In genomic region chr5:161400583-161400982, GRCh38 we compare ENCODE assay signal across 25 cellular contexts.
DNase-seq lines count a peak whose midpoint lies in the region; ATAC-seq and TF ChIP-seq lines count a peak whose summit lies in the region.
"Had no signal": no experiment of that assay in that cellular context is flagged by ENCODE, and none has a peak within 500 bp of the region (broad histone marks: within the 10 kb centered on the region; RNA-seq: fewer than 3 reads in every experiment).

No MANE protein-coding gene starts in this region.

- no peaks in the 10 kb centered on the region for H3K4me1 Mint-ChIP-seq in activated naive CD4-positive, alpha-beta T cell treated with anti-CD3 and anti-CD28 coated beads for 36 hours (ENCODE audit: low read depth)
- no peaks in the 10 kb centered on the region for H3K4me1 Mint-ChIP-seq in stimulated activated memory B cell treated with anti-CD40 and anti-IgM and Interleukin-4, amounts not matched to agents 10 μg/mL and 1 μg/mL and 100 μg/mL, for 72 hours
- H3K4me1 Mint-ChIP-seq: activated naive CD4-positive, alpha-beta T cell treated with anti-CD3 and anti-CD28 coated beads, Interleukin-2, amount 10 ng/mL, durations not matched to agents 7 days and 5 days; memory B cell; naive B cell had no signal

- H3K9me3 ChIP-seq in mucosa of descending colon = no peaks in the 10 kb centered on the region
- no peaks in the 10 kb centered on the region for H3K9me3 ChIP-seq in WERI-Rb-1 (ENCODE audit: severe bottlenecking)
- H3K9me3 ChIP-seq: BLaER1, heart right ventricle, sigmoid colon had no signal

- no peaks in the 10 kb centered on the region for H3K9me3 Mint-ChIP-seq in activated naive CD4-positive, alpha-beta T cell treated with anti-CD3 and anti-CD28 coated beads for 36 hours
- H3K9me3 Mint-ChIP-seq in stimulated activated memory B cell treated with anti-CD40 and anti-IgM and Interleukin-4, amounts not matched to agents 10 μg/mL and 1 μg/mL and 100 μg/mL, for 72 hours = no peaks in the 10 kb centered on the region

- TF ChIP-seq CTCF in mucosa of descending colon (IDR thresholded peaks at IDR 0.05) (no peak), WERI-Rb-1 (IDR thresholded peaks at IDR 0.05; ENCODE audit: low read depth, low read length) (no peak)

- CTCF ChIA-PET in activated naive CD4-positive, alpha-beta T cell treated with anti-CD3 and anti-CD28 coated beads for 36 hours (lab: Charles Lee) = no interaction called here

- no peak overlapping the region for H3K27ac Mint-ChIP-seq in activated naive CD4-positive, alpha-beta T cell treated with anti-CD3 and anti-CD28 coated beads for 36 hours
- H3K27ac Mint-ChIP-seq in stimulated activated memory B cell treated with anti-CD40 and anti-IgM and Interleukin-4, amounts not matched to agents 10 μg/mL and 1 μg/mL and 100 μg/mL, for 72 hours = no peak overlapping the region
- H3K27ac Mint-ChIP-seq: activated naive CD4-positive, alpha-beta T cell treated with anti-CD3 and anti-CD28 coated beads, Interleukin-2, amount 10 ng/mL, durations not matched to agents 7 days and 5 days; memory B cell; naive B cell had no signal

- no peaks in the 10 kb centered on the region for H3K27me3 Mint-ChIP-seq in activated naive CD4-positive, alpha-beta T cell treated with anti-CD3 and anti-CD28 coated beads for 36 hours (ENCODE audit: low read depth)
- no peaks in the 10 kb centered on the region for H3K27me3 Mint-ChIP-seq in stimulated activated memory B cell treated with anti-CD40 and anti-IgM and Interleukin-4, amounts not matched to agents 10 μg/mL and 1 μg/mL and 100 μg/mL, for 72 hours
- H3K27me3 Mint-ChIP-seq: activated naive CD4-positive, alpha-beta T cell treated with anti-CD3 and anti-CD28 coated beads, Interleukin-2, amount 10 ng/mL, durations not matched to agents 7 days and 5 days; memory B cell; naive B cell had no signal

- H3K4me3 ChIP-seq in mucosa of descending colon = no peak overlapping the region
- H3K4me3 ChIP-seq in WERI-Rb-1 (ENCODE audit: low read depth, low read length) = no peak overlapping the region
- H3K4me3 ChIP-seq: BLaER1, heart right ventricle, sigmoid colon had no signal

- H3K36me3 ChIP-seq in mucosa of descending colon (ENCODE audit: low read depth) (no peaks in the 10 kb centered on the region), WERI-Rb-1 (no peaks in the 10 kb centered on the region)
- H3K36me3 ChIP-seq: BLaER1, heart right ventricle, sigmoid colon had no signal

- DNase-seq in DMS 273 treated with DMSO at 0.1 percent for 48 hours (lab: John Stamatoyannopoulos, UW) (peak; percentile 93), NCI-H1105 treated with DMSO at 0.1 percent for 48 hours (lab: John Stamatoyannopoulos, UW) (peak; percentile 50), NCI-H69 (lab: John Stamatoyannopoulos, UW) (peak; percentile 11), mucosa of descending colon (no peak), WERI-Rb-1 (no peak)
- no peak for DNase-seq in activated naive CD4-positive, alpha-beta T cell treated with anti-CD3 and anti-CD28 coated beads for 36 hours
- DNase-seq: ACHN; activated CD4-positive, CD25-positive, alpha-beta regulatory T cell treated with anti-CD3 and anti-CD28 coated beads, Interleukin-2, amount 50 U/mL, for 72 hours; activated naive CD4-positive, alpha-beta T cell treated with anti-CD3 and anti-CD28 coated beads, Interleukin-2, amount 10 ng/mL, durations not matched to agents 7 days and 5 days; activated T-cell treated with anti-CD3 and anti-CD28 coated beads, Interleukin-2, amount 50 U/mL, for 48 hours; amygdala; COR-L47; heart right ventricle; left cardiac atrium; naive B cell; NCI-H1417 treated with DMSO at 0.1 percent for 48 hours; NCI-H510A; sigmoid colon; stimulated activated CD8-positive, alpha-beta memory T cell treated with anti-CD3 and anti-CD28 coated beads, Interleukin-4, amount 100 ng/mL, for 48 hours had no signal

- H3K4me1 ChIP-seq in mucosa of descending colon (ENCODE audit: low read depth) = no peaks in the 10 kb centered on the region
- H3K4me1 ChIP-seq: heart right ventricle, sigmoid colon had no signal

- no peak overlapping the region for H3K27ac ChIP-seq in WERI-Rb-1
- H3K27ac ChIP-seq: BLaER1, heart right ventricle, sigmoid colon had no signal

- no peaks in the 10 kb centered on the region for H3K36me3 Mint-ChIP-seq in activated naive CD4-positive, alpha-beta T cell treated with anti-CD3 and anti-CD28 coated beads for 36 hours (ENCODE audit: low read depth)
- no peaks in the 10 kb centered on the region for H3K36me3 Mint-ChIP-seq in stimulated activated memory B cell treated with anti-CD40 and anti-IgM and Interleukin-4, amounts not matched to agents 10 μg/mL and 1 μg/mL and 100 μg/mL, for 72 hours
- H3K36me3 Mint-ChIP-seq: activated naive CD4-positive, alpha-beta T cell treated with anti-CD3 and anti-CD28 coated beads, Interleukin-2, amount 10 ng/mL, durations not matched to agents 7 days and 5 days; memory B cell; naive B cell had no signal

- H3K27me3 ChIP-seq in WERI-Rb-1 (ENCODE audit: insufficient read depth, low read depth, severe bottlenecking) = peaks cover 53% of the 10 kb centered on the region
- H3K27me3 ChIP-seq: BLaER1, dorsolateral prefrontal cortex, heart right ventricle, sigmoid colon had no signal

- H3K4me3 Mint-ChIP-seq in activated naive CD4-positive, alpha-beta T cell treated with anti-CD3 and anti-CD28 coated beads for 36 hours = no peak overlapping the region
- H3K4me3 Mint-ChIP-seq in stimulated activated memory B cell treated with anti-CD40 and anti-IgM and Interleukin-4, amounts not matched to agents 10 μg/mL and 1 μg/mL and 100 μg/mL, for 72 hours = no peak overlapping the region
- H3K4me3 Mint-ChIP-seq: activated naive CD4-positive, alpha-beta T cell treated with anti-CD3 and anti-CD28 coated beads, Interleukin-2, amount 10 ng/mL, durations not matched to agents 7 days and 5 days; memory B cell; naive B cell had no signal

- intact Hi-C loops in mucosa of descending colon (cut with DNase I, micrococcal nuclease) = no loop called here
- intact Hi-C loops in activated naive CD4-positive, alpha-beta T cell treated with anti-CD3 and anti-CD28 coated beads for 36 hours (cut with micrococcal nuclease) = no loop called here

- ATAC-seq in mucosa of descending colon (peak; percentile 24), GM21390 (IDR thresholded peaks at IDR 0.05; ENCODE audit: unreplicated experiment) (no peak)
- ATAC-seq in stimulated activated memory B cell treated with anti-CD40 and anti-IgM and Interleukin-4, amounts not matched to agents 10 μg/mL and 1 μg/mL and 100 μg/mL, for 72 hours = no peak
- ATAC-seq: heart right ventricle, Right ventricle myocardium inferior had no signal

Comparison
In these comparisons a context has a peak if more than half of its experiments do, and no peak if none do; other contexts are left out.
1. DNase-seq: peak in DMS 273 treated with DMSO at 0.1 percent for 48 hours (single experiment), NCI-H1105 treated with DMSO at 0.1 percent for 48 hours (single experiment) and NCI-H69 (single experiment); none in mucosa of descending colon (0 of 3), activated naive CD4-positive, alpha-beta T cell treated with anti-CD3 and anti-CD28 coated beads for 36 hours (single experiment) and WERI-Rb-1 (single experiment).